Comparison of ENCODE assay signal across 13 cellular contexts in the genomic region with DNA sequence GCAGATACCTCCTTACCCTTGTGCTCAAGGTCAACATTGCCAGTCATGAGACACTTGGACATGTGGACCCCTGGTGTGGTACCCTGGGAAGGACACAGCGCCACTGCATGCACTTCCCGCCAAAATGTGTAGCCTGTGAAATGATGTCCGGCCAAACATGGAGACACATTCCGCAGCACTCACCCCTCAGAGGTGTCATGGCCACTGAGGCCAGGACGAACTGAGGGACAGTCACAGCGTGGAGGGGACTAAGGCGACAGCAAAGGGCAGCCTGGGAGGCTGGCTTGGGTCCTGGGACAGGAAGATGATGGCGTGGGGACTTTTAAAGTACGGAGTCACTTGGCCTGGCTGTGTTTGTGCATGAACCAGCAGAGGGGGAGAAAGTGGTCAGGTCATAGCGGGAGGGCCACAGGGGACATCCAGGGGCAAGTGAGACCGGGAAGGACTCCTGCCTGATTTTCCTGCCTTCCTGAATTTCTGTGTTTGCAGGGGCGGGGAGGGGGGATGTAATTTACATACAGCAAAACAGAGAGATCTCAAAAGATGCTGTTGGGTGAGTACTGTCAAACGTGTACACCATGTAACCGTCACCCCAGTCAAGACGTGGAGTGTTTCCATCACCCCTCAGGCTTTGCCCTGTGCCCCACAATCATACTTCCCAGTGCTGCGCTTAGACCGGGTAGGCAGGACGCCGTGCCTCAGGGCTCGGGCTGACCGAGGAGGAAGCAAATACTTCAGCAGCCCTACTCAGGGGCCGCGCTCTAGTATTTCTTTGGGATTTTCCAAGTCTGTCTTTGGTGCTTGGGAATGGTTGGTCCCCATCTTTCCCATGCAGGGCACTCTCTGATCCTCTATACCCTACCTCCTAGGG. TPM values are rescaled to one million over a fixed set of nuclear protein-coding genes. Genes with fewer than 3 reads are reported as not detected.
DNase-seq lines count a peak whose midpoint lies in the region; ATAC-seq, FAIRE-seq and TF ChIP-seq lines count a peak whose summit lies in the region.
"Had no signal": no experiment of that assay in that cellular context is flagged by ENCODE, and none has a peak within 500 bp of the region (broad histone marks: within the 10 kb centered on the region; RNA-seq: fewer than 3 reads in every experiment).

No MANE protein-coding gene starts in this region.

- BruUV-seq in K562 (replicated peaks; lab: Mats Ljungman, UMichigan), result no TSS peak

- intact Hi-C loops in K562 (cut with micrococcal nuclease) (no loop called here), testis (cut with DNase I; ENCODE audit: low total_unique reads) (no loop called here)

- H3K4me3 ChIP-seq in K562 (no peak overlapping the region), osteoblast (ENCODE audit: insufficient read depth, low read length) (no peak overlapping the region), testis (no peak overlapping the region)
- H3K4me3 ChIP-seq: heart right ventricle, MG63, transverse colon had no signal

- no peak overlapping the region for H4K5ac ChIP-seq in H9 (ENCODE audit: insufficient read length, low read depth, low read length)

- ATAC-seq in K562, result no peak; the same call in 1 of the 3 replicates

- TF ChIP-seq RAD21 in K562 (CRISPR knock-in tag; conservative IDR thresholded peaks at IDR 0.05 in 1 of 2, IDR thresholded peaks at IDR 0.05 in 1 of 2), result no peak

- H3K4ac ChIP-seq in H9 (ENCODE audit: low read depth, low read length), result no peak overlapping the region

- H3K79me2 ChIP-seq in H9 (ENCODE audit: insufficient read depth, low read length), result no peaks in the 10 kb centered on the region
- no peaks in the 10 kb centered on the region for H3K79me2 ChIP-seq in K562 (ENCODE audit: control insufficient read depth, insufficient read depth, low read length)
- H3K79me2 ChIP-seq in osteoblast (ENCODE audit: insufficient read depth, low read length), result no peaks in the 10 kb centered on the region

- no peak overlapping the region for H3K23ac ChIP-seq in H9 (ENCODE audit: insufficient read length, low read depth, low read length)

- H2AFZ ChIP-seq in H9 (ENCODE audit: low read length), result no peak overlapping the region
- no peak overlapping the region for H2AFZ ChIP-seq in K562 (ENCODE audit: low read depth, low read length)
- H2AFZ ChIP-seq in osteoblast (ENCODE audit: low read length), result no peak overlapping the region

- H3K27ac ChIP-seq in H9 (ENCODE audit: insufficient read length, low read depth, low read length) (no peak overlapping the region), K562 (ENCODE audit: extremely low read depth, low read depth, low read length) (no peak overlapping the region), osteoblast (ENCODE audit: low read depth, low read length) (no peak overlapping the region), testis (no peak overlapping the region)
- H3K27ac ChIP-seq: heart right ventricle, transverse colon had no signal

- H3K36me3 ChIP-seq in K562 (ENCODE audit: control insufficient read depth, insufficient read depth, low read length) (peaks cover 3% of the 10 kb centered on the region; the same call in 1 of the 3 replicates), osteoblast (ENCODE audit: insufficient read depth, low read length) (no peaks in the 10 kb centered on the region), testis (ENCODE audit: low read depth, missing control alignments) (no peaks in the 10 kb centered on the region)
- H3K36me3 ChIP-seq: transverse colon had no signal

- CTCF ChIA-PET in K562 (lab: Yijun Ruan, JAX; ENCODE audit: low intra/inter-chr PET ratio), result interaction anchor here (0.6 to 1.2 kb wide), 2 partner anchors 240 to 389 kb away, joined by 3 to 4 read pairs; no protein-coding TSS in a partner anchor

- no peak overlapping the region for H3K18ac ChIP-seq in H9 (ENCODE audit: insufficient read length, low read depth, low read length)

- no peak overlapping the region for H2AK5ac ChIP-seq in H9 (ENCODE audit: insufficient read length, low read length)

- H3K4me1 Mint-ChIP-seq in T-helper 1 cell treated with Interleukin-12 subunit alpha and Interleukin-12 subunit beta and Interleukin-4 antibody, amounts not matched to agents 30 μg/mL and 1 μg/mL, for 36 hours (ENCODE audit: low read depth), result peaks cover 25% of the 10 kb centered on the region
- peaks cover 12 to 15% of the 10 kb centered on the region in 2 experiments for H3K4me1 Mint-ChIP-seq in H9

- WGBS in H9 (ENCODE audit: extremely low coverage, insufficient read length, low lambda C conversion rate), result no CpG with 5 or more reads among the region's 23 CpGs
- 42% methylated on average over 23 of the region's 23 CpGs for WGBS in K562 (ENCODE audit: insufficient coverage, low coverage, missing lambda C conversion rate)
- 83 to 86% methylated on average over 23 of the region's 23 CpGs for WGBS in testis, 2 donors

- peaks cover 4% of the 10 kb centered on the region for H3K36me3 Mint-ChIP-seq in T-helper 1 cell treated with Interleukin-12 subunit alpha and Interleukin-12 subunit beta and Interleukin-4 antibody, amounts not matched to agents 30 μg/mL and 1 μg/mL, for 36 hours (ENCODE audit: low read depth)
- H3K36me3 Mint-ChIP-seq in H9 (ENCODE audit: insufficient read depth in 1 of 3, low read depth in 3 of 3), result peaks cover 7 to 20% (median 14%) of the 10 kb centered on the region in 3 experiments; a peak in 5 of 7 replicates

- peak; percentile 65 for TF ChIP-seq POLR2A in K562 (conservative IDR thresholded peaks at IDR 0.05)
- TF ChIP-seq POLR2A in testis (IDR thresholded peaks at IDR 0.05), result no peak

- H3K4me2 ChIP-seq in H9 (ENCODE audit: insufficient read depth, insufficient read length, low read length) (no peak overlapping the region), K562 (ENCODE audit: insufficient read depth, low read length) (no peak overlapping the region), osteoblast (ENCODE audit: insufficient read depth, low read length) (no peak overlapping the region)

- H3T11ph ChIP-seq in H9 (ENCODE audit: low read length), result no peak overlapping the region

- H3K9ac ChIP-seq in H9 (ENCODE audit: extremely low read depth, insufficient read length, low read length), result no peak overlapping the region
- H3K9ac ChIP-seq in K562 (ENCODE audit: insufficient read depth in 1 of 2, low read depth in 2 of 2, low read length in 2 of 2), result peak overlapping the region in 1 of 2 experiments; percentile 38; a peak in 1 of 4 replicates

- H4K91ac ChIP-seq in H9 (ENCODE audit: insufficient read length, low read depth, low read length), result no peak overlapping the region

- no peaks in the 10 kb centered on the region for H3K23me2 ChIP-seq in H9 (ENCODE audit: insufficient read length, low read depth, low read length, poor library complexity, severe bottlenecking)

- H2BK12ac ChIP-seq in H9 (ENCODE audit: insufficient read length, low read depth, low read length), result no peak overlapping the region

- POLR2A ChIA-PET in K562 (lab: Yijun Ruan, JAX), result no interaction called here

- H3K27ac Mint-ChIP-seq in T-helper 1 cell treated with Interleukin-12 subunit alpha and Interleukin-12 subunit beta and Interleukin-4 antibody, amounts not matched to agents 30 μg/mL and 1 μg/mL, for 36 hours, result peak overlapping the region; percentile 20
- peak overlapping the region in 2 of 3 experiments; percentile 39 to 90; a peak in 2 of 7 replicates for H3K27ac Mint-ChIP-seq in H9

- no peak overlapping the region; the same call in 1 of the 2 replicates for H2BK15ac ChIP-seq in H9 (ENCODE audit: low read depth, low read length)

- DNase-seq in T-helper 1 cell (no peak), H9 (no peak), K562 (ENCODE audit: extremely low read depth in 1 of 4, low spot score in 3 of 4) (peak; percentile 16 to 37 (median 24)), osteoblast (ENCODE audit: insufficient read length, low spot score, missing footprints) (peak; percentile 39), DMS79 treated with DMSO at 0.1 percent for 48 hours (lab: John Stamatoyannopoulos, UW) (no peak), NCI-H1436 treated with DMSO at 0.1 percent for 48 hours (lab: John Stamatoyannopoulos, UW) (no peak), testis (no peak)
- DNase-seq: SW 1271 had no signal

- H3K9me3 Mint-ChIP-seq in T-helper 1 cell treated with Interleukin-12 subunit alpha and Interleukin-12 subunit beta and Interleukin-4 antibody, amounts not matched to agents 30 μg/mL and 1 μg/mL, for 36 hours, result no peaks in the 10 kb centered on the region
- H3K9me3 Mint-ChIP-seq in H9, result peaks cover 7% of the 10 kb centered on the region in 2 experiments; a peak in 4 of 5 replicates

- H4K20me1 ChIP-seq in H9 (ENCODE audit: control insufficient read depth, insufficient read depth, insufficient read length), result no peaks in the 10 kb centered on the region
- H4K20me1 ChIP-seq in K562 (replicated peaks; ENCODE audit: control insufficient read depth, insufficient read depth, low read length), result peaks cover 15% of the 10 kb centered on the region; the same call in 1 of the 2 replicates
- H4K20me1 ChIP-seq in osteoblast (ENCODE audit: insufficient read depth, low read length), result no peaks in the 10 kb centered on the region

- TF ChIP-seq CTCF in H9 (conservative IDR thresholded peaks at IDR 0.05) (no peak), K562 (IDR thresholded peaks at IDR 0.05 in 2 of 3, conservative IDR thresholded peaks at IDR 0.05 in 1 of 3; ENCODE audit: insufficient read depth in 2 of 3, low read depth in 1 of 3, low read length in 3 of 3) (no peak), osteoblast (IDR thresholded peaks at IDR 0.05; ENCODE audit: extremely low read depth, low read depth, low read length) (no peak), testis (IDR thresholded peaks at IDR 0.05) (no peak)

- H3K4me3 Mint-ChIP-seq in T-helper 1 cell treated with Interleukin-12 subunit alpha and Interleukin-12 subunit beta and Interleukin-4 antibody, amounts not matched to agents 30 μg/mL and 1 μg/mL, for 36 hours, result no peak overlapping the region
- peak overlapping the region in 1 of 2 experiments; percentile 18; a peak in 1 of 5 replicates for H3K4me3 Mint-ChIP-seq in H9

- H2BK120ac ChIP-seq in H9 (ENCODE audit: low read depth, low read length, poor library complexity, severe bottlenecking), result no peak overlapping the region

- in situ Hi-C loops in K562 (cut with MboI), result no loop called here

- H2BK5ac ChIP-seq in H9 (ENCODE audit: insufficient read length, low read length), result no peak overlapping the region

- H3K4me1 ChIP-seq in H9 (ENCODE audit: insufficient read depth, low read length) (peaks cover 4% of the 10 kb centered on the region; the same call in 1 of the 2 replicates), K562 (replicated peaks in 1 of 2; ENCODE audit: control insufficient read depth in 2 of 2, insufficient read depth in 2 of 2, low read length in 2 of 2) (peaks cover 0 to 13% of the 10 kb centered on the region in 2 experiments; a peak in 3 of 5 replicates), osteoblast (ENCODE audit: insufficient read depth, low read length) (no peaks in the 10 kb centered on the region), testis (peaks cover 7% of the 10 kb centered on the region)

- H3K79me1 ChIP-seq in H9 (ENCODE audit: insufficient read depth, low read depth, low read length, poor library complexity, severe bottlenecking), result no peaks in the 10 kb centered on the region

- no peak overlapping the region for H2BK20ac ChIP-seq in H9 (ENCODE audit: low read depth, low read length, poor library complexity, severe bottlenecking)

- no peak overlapping the region; the same call in 1 of the 2 replicates for H3K14ac ChIP-seq in H9 (ENCODE audit: insufficient read depth, low read length)

- H3K56ac ChIP-seq in H9 (ENCODE audit: insufficient read length, low read depth, low read length), result no peak overlapping the region

- no peak for TF ChIP-seq EP300 in K562 (IDR thresholded peaks at IDR 0.05; ENCODE audit: low read length)

- no peak overlapping the region for H4K8ac ChIP-seq in H9 (replicated peaks; ENCODE audit: insufficient read length, low read depth, low read length)

- peaks cover 18% of the 10 kb centered on the region for H3K27me3 Mint-ChIP-seq in T-helper 1 cell treated with Interleukin-12 subunit alpha and Interleukin-12 subunit beta and Interleukin-4 antibody, amounts not matched to agents 30 μg/mL and 1 μg/mL, for 36 hours (ENCODE audit: low read depth)
- H3K27me3 Mint-ChIP-seq in H9 (ENCODE audit: low read depth), result peaks cover 51% of the 10 kb centered on the region

- H3K27me3 ChIP-seq in H9 (ENCODE audit: insufficient read depth, low read length) (peaks cover 3% of the 10 kb centered on the region; the same call in 1 of the 2 replicates), K562 (ENCODE audit: control insufficient read depth in 2 of 2, insufficient read depth in 2 of 2, low read length in 2 of 2) (peaks cover 0 to 5% of the 10 kb centered on the region in 2 experiments; a peak in 1 of 5 replicates), osteoblast (ENCODE audit: insufficient read depth, low read length) (peaks cover 6% of the 10 kb centered on the region), testis (no peaks in the 10 kb centered on the region)

- FAIRE-seq in K562 (lab: Jason Lieb, UNC), result no peak
- FAIRE-seq: small intestine had no signal

- no peaks in the 10 kb centered on the region for H3K9me1 ChIP-seq in K562 (ENCODE audit: control insufficient read depth, insufficient read depth, low read length)

- no peaks in the 10 kb centered on the region for H3K9me3 ChIP-seq in H9 (ENCODE audit: control insufficient read depth, low read depth, low read length)
- no peaks in the 10 kb centered on the region for H3K9me3 ChIP-seq in K562 (replicated peaks; ENCODE audit: control insufficient read depth, insufficient read depth, low read depth, low read length)
- H3K9me3 ChIP-seq in osteoblast (ENCODE audit: low read depth, low read length), result no peaks in the 10 kb centered on the region
- no peaks in the 10 kb centered on the region for H3K9me3 ChIP-seq in testis
- H3K9me3 ChIP-seq: heart right ventricle, transverse colon had no signal

RNA-seq across cellular contexts. Expression of a gene that starts 45.2 kb away (rescaled TPM):
- total RNA-seq in H9 (2021) (53.0 and 54.4 TPM in 2 replicates), K562 (2014; rRNA removed) (30.2 and 41.6 TPM in 2 replicates), K562 (2014; rRNA removed; fragmentation: Illumina TruSeq; extraction: Trizol) (21.4 and 29.7 TPM in 2 replicates), K562 (2015; rRNA removed; fragmentation: Illumina TruSeq; extraction: Trizol) (43.4 and 44.3 TPM in 2 replicates), K562 (2021) (95.3 and 95.4 TPM in 2 replicates), osteoblast (8.0 and 10.1 TPM in 2 replicates), testis (10 to 100 TPM; 24.8 to 24.9 TPM)
- 107 and 254 TPM in 2 replicates for total RNA-seq in K562 (2011; cell fraction: chromatin; rRNA removed; ENCODE audit: low replicate concordance)
- total RNA-seq in K562 (2011; cell fraction: nucleolus; rRNA removed), result 147 and 151 TPM in 2 replicates
- total RNA-seq in K562 (2011; cell fraction: nucleoplasm; rRNA removed), result 105 and 112 TPM in 2 replicates
- polyA plus RNA-seq in K562 (2011; rRNA removed) (32.1 and 32.8 TPM in 2 replicates), K562 (2014; fragmentation: Illumina TruSeq; extraction: Trizol) (48.1 and 59.6 TPM in 2 replicates), K562 (2014; fragmentation: Nextera tagmentation; extraction: Ambion mirVana) (10 to 100 TPM in 1 of 2 experiments, 1 to 10 TPM in 1; 5.4 to 26.3 TPM), K562 (2014; rRNA removed) (76.3 and 90.2 TPM in 2 replicates), testis (ENCODE audit: insufficient read depth, low read depth, low replicate concordance) (14.2 TPM)
- polyA plus RNA-seq in K562 (2011; cell fraction: cytosol; rRNA removed), result 48.9 and 72.1 TPM in 2 replicates
- polyA plus RNA-seq in K562 (2011; cell fraction: nucleus; rRNA removed), result 84.3 and 132 TPM in 2 replicates
- 36.0 and 81.8 TPM in 2 replicates for polyA plus RNA-seq in K562 (2012)
- polyA minus RNA-seq in K562 (2011; rRNA and poly(A)+ RNA removed), result 22.9 and 34.7 TPM in 2 replicates
- 29.9 and 35.5 TPM in 2 replicates for polyA minus RNA-seq in K562 (2011; cell fraction: cytosol; rRNA and poly(A)+ RNA removed)
- 51.3 and 54.0 TPM in 2 replicates for polyA minus RNA-seq in K562 (2011; cell fraction: nucleus; rRNA and poly(A)+ RNA removed)

RNA-seq across cellular contexts. Expression of a gene that starts 59.0 kb away (rescaled TPM):
- total RNA-seq in H9 (2021) (32.6 and 35.6 TPM in 2 replicates), K562 (2014; rRNA removed) (87.8 and 89.7 TPM in 2 replicates), K562 (2014; rRNA removed; fragmentation: Illumina TruSeq; extraction: Trizol) (74.3 and 81.5 TPM in 2 replicates), K562 (2015; rRNA removed; fragmentation: Illumina TruSeq; extraction: Trizol) (79.7 and 80.6 TPM in 2 replicates), K562 (2021) (65.7 and 68.3 TPM in 2 replicates), osteoblast (65.1 and 66.2 TPM in 2 replicates), testis (10 to 100 TPM; 37.8 to 53.3 TPM)
- total RNA-seq in K562 (2011; cell fraction: chromatin; rRNA removed; ENCODE audit: low replicate concordance), result 82.4 and 114 TPM in 2 replicates
- 48.2 and 54.4 TPM in 2 replicates for total RNA-seq in K562 (2011; cell fraction: nucleolus; rRNA removed)
- total RNA-seq in K562 (2011; cell fraction: nucleoplasm; rRNA removed), result 61.2 and 67.6 TPM in 2 replicates
- polyA plus RNA-seq in K562 (2011; rRNA removed) (37.2 and 41.9 TPM in 2 replicates), K562 (2014; fragmentation: Illumina TruSeq; extraction: Trizol) (63.0 and 77.9 TPM in 2 replicates), K562 (2014; fragmentation: Nextera tagmentation; extraction: Ambion mirVana) (10 to 100 TPM; 19.1 to 23.6 TPM), K562 (2014; rRNA removed) (67.2 and 80.0 TPM in 2 replicates), testis (ENCODE audit: insufficient read depth, low read depth, low replicate concordance) (35.2 TPM)
- polyA plus RNA-seq in K562 (2011; cell fraction: cytosol; rRNA removed), result 43.0 and 44.1 TPM in 2 replicates
- 40.0 and 49.0 TPM in 2 replicates for polyA plus RNA-seq in K562 (2011; cell fraction: nucleus; rRNA removed)
- polyA plus RNA-seq in K562 (2012), result 58.0 and 60.8 TPM in 2 replicates
- polyA minus RNA-seq in K562 (2011; rRNA and poly(A)+ RNA removed), result 39.0 and 44.5 TPM in 2 replicates
- 35.1 and 42.7 TPM in 2 replicates for polyA minus RNA-seq in K562 (2011; cell fraction: cytosol; rRNA and poly(A)+ RNA removed)
- 11.7 and 20.2 TPM in 2 replicates for polyA minus RNA-seq in K562 (2011; cell fraction: nucleus; rRNA and poly(A)+ RNA removed)

Comparison
In these comparisons a context has a peak if more than half of its experiments do, and no peak if none do; other contexts are left out.
1. DNase-seq: peak in K562 (4 of 4) and osteoblast (single experiment); none in T-helper 1 cell (0 of 5), H9 (single experiment), DMS79 treated with DMSO at 0.1 percent for 48 hours (single experiment), NCI-H1436 treated with DMSO at 0.1 percent for 48 hours (single experiment) and testis (single experiment).